ENCODE assay signal across 1 cellular context in the genomic region with DNA sequence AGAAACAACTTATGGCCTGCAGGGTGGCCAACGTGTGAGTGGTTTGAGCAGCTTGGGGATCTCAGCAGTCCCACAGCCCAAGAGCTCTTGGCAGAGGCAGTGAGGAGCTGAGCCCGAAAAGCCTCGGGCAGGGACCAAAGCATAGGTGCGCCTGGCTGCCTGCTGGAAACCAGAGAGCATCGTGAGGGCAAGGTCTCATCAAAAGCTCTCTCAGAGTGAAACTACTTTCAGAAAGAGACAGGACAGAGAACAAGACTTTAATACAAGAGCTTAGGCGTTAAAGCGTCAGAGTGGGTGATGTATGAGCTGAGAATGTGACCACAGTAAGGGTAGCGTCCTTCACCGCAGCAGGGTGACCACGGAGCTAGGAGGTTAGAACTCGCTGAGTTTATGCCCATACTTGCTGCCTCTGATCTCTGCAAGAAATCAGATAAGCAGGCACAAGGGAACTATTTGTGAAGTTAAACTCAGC.
A peak's percentile ranks its signal among the peaks of the same experiment; 100 is the strongest.
TF ChIP-seq lines count a peak whose summit lies in the region.

No MANE protein-coding gene starts in this region.

TF ChIP-seq in HEK293, 187 proteins besides CTCF, POLR2A, EP300 and RAD21 (continued from another document):
- TF ChIP-seq, protein P1, sequence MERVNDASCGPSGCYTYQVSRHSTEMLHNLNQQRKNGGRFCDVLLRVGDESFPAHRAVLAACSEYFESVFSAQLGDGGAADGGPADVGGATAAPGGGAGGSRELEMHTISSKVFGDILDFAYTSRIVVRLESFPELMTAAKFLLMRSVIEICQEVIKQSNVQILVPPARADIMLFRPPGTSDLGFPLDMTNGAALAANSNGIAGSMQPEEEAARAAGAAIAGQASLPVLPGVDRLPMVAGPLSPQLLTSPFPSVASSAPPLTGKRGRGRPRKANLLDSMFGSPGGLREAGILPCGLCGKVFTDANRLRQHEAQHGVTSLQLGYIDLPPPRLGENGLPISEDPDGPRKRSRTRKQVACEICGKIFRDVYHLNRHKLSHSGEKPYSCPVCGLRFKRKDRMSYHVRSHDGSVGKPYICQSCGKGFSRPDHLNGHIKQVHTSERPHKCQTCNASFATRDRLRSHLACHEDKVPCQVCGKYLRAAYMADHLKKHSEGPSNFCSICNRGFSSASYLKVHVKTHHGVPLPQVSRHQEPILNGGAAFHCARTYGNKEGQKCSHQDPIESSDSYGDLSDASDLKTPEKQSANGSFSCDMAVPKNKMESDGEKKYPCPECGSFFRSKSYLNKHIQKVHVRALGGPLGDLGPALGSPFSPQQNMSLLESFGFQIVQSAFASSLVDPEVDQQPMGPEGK (tag by site-specific recombination; IDR thresholded peaks at IDR 0.05), result no peak
- TF ChIP-seq ZNF16 (tag by site-specific recombination; IDR thresholded peaks at IDR 0.05; ENCODE audit: low read depth) (no peak), ZNF677 (tag by site-specific recombination; IDR thresholded peaks at IDR 0.05) (no peak), ZNF561 (tag by site-specific recombination; IDR thresholded peaks at IDR 0.05; ENCODE audit: borderline replicate concordance) (0 out of 2 replicates have a peak, but pooled peaks have one; percentile 29), ZNF10 (tag by site-specific recombination; IDR thresholded peaks at IDR 0.05) (peak; percentile 67), SP7 (tag by site-specific recombination; IDR thresholded peaks at IDR 0.05) (no peak), ZNF549 (tag by site-specific recombination; IDR thresholded peaks at IDR 0.05) (no peak)
